In genomic region chr2:11243512-11243911, GRCh38 we compare ENCODE assay signal across 32 cellular contexts.
A peak's percentile ranks its signal among the peaks of the same experiment; 100 is the strongest.
DNase-seq lines count a peak whose midpoint lies in the region; ATAC-seq, FAIRE-seq and TF ChIP-seq lines count a peak whose summit lies in the region.
"Had no signal": no experiment of that assay in that cellular context is flagged by ENCODE, and none has a peak within 500 bp of the region (broad histone marks: within the 10 kb centered on the region; RNA-seq: fewer than 3 reads in every experiment).

No MANE protein-coding gene starts in this region.

- no peaks in the 10 kb centered on the region for H3K9me3 ChIP-seq in HepG2 (ENCODE audit: low read length)
- no peaks in the 10 kb centered on the region for H3K9me3 ChIP-seq in right lobe of liver
- no peaks in the 10 kb centered on the region for H3K9me3 ChIP-seq in A549
- no peaks in the 10 kb centered on the region for H3K9me3 ChIP-seq in K562 (replicated peaks; ENCODE audit: control insufficient read depth, insufficient read depth, low read depth, low read length)
- H3K9me3 ChIP-seq: BE2C, BLaER1, Caco-2 had no signal

- BruUV-seq in HepG2 (replicated peaks; lab: Mats Ljungman, UMichigan) (no TSS peak), K562 (replicated peaks; lab: Mats Ljungman, UMichigan) (no TSS peak)

- WGBS in HepG2 (ENCODE audit: low lambda C conversion rate) = 94% methylated on average over 1 of the region's 1 CpG
- WGBS in right lobe of liver (ENCODE audit: insufficient coverage, low coverage, low lambda C conversion rate, missing lambda C conversion rate) = 80% methylated on average over 1 of the region's 1 CpG
- WGBS in A549 (ENCODE audit: missing lambda C conversion rate) = 100% methylated on average over 1 of the region's 1 CpG
- 91% methylated on average over 1 of the region's 1 CpG for WGBS in K562 (ENCODE audit: insufficient coverage, low coverage, missing lambda C conversion rate)

- H3K27ac ChIP-seq in HepG2 (ENCODE audit: extremely low read length, insufficient read depth, low read length) (no peak overlapping the region), right lobe of liver (no peak overlapping the region), A549 (no peak overlapping the region), K562 (ENCODE audit: extremely low read depth, low read depth, low read length) (no peak overlapping the region)
- H3K27ac ChIP-seq: 22Rv1; BLaER1; BLaER1 treated with 17β-estradiol and CSF1 and Interleukin-3, amounts not matched to agents 10 nM and 100 nM; C4-2B had no signal

- H3K27me3 ChIP-seq in HepG2 (ENCODE audit: control insufficient read depth in 1 of 2, insufficient read depth in 2 of 2, low read length in 2 of 2) (no peaks in the 10 kb centered on the region), right lobe of liver (no peaks in the 10 kb centered on the region), K562 (ENCODE audit: control insufficient read depth in 2 of 2, insufficient read depth in 2 of 2, low read length in 2 of 2) (no peaks in the 10 kb centered on the region)
- H3K27me3 ChIP-seq: BE2C; BLaER1; BLaER1 treated with 17β-estradiol and CSF1 and Interleukin-3, amounts not matched to agents 10 nM and 100 nM had no signal

- TF ChIP-seq POLR2A in HepG2 (IDR thresholded peaks at IDR 0.05; ENCODE audit: insufficient read depth in 1 of 2, low read depth in 2 of 2, low read length in 2 of 2) (no peak), right lobe of liver (IDR thresholded peaks at IDR 0.05) (no peak), A549 (IDR thresholded peaks at IDR 0.05; ENCODE audit: low read length) (no peak), K562 (conservative IDR thresholded peaks at IDR 0.05) (no peak)

- no peak for FAIRE-seq in HepG2 (lab: Jason Lieb, UNC)
- no peak for FAIRE-seq in A549 (lab: Jason Lieb, UNC)
- FAIRE-seq in K562 (lab: Jason Lieb, UNC) = no peak
- FAIRE-seq: A204.1, D721Med had no signal

- TF ChIP-seq EP300 in HepG2 (IDR thresholded peaks at IDR 0.05; ENCODE audit: low read depth in 2 of 2, low read length in 2 of 2) = no peak
- no peak for TF ChIP-seq EP300 in HepG2 (CRISPR knock-in tag; IDR thresholded peaks at IDR 0.05; ENCODE audit: borderline replicate concordance)
- TF ChIP-seq EP300 in A549 (IDR thresholded peaks at IDR 0.05) = no peak
- TF ChIP-seq EP300 in K562 (IDR thresholded peaks at IDR 0.05; ENCODE audit: low read length) = no peak

- H3K4me2 ChIP-seq in HepG2 (ENCODE audit: low read depth, low read length) = no peak overlapping the region
- no peak overlapping the region; the same call in 2 of the 3 replicates for H3K4me2 ChIP-seq in A549
- no peak overlapping the region for H3K4me2 ChIP-seq in K562 (ENCODE audit: insufficient read depth, low read length)
- H3K4me2 ChIP-seq: BLaER1; BLaER1 treated with 17β-estradiol and CSF1 and Interleukin-3, amounts not matched to agents 10 nM and 100 nM had no signal

- POLR2A ChIA-PET in HepG2 (lab: Yijun Ruan, JAX) = no interaction called here
- POLR2A ChIA-PET in A549 (lab: Yijun Ruan, JAX) = no interaction called here
- POLR2A ChIA-PET in K562 (lab: Yijun Ruan, JAX) = no interaction called here

- H4K20me1 ChIP-seq in HepG2 (ENCODE audit: insufficient read depth, low read length) (peaks cover 70% of the 10 kb centered on the region), K562 (replicated peaks; ENCODE audit: control insufficient read depth, insufficient read depth, low read length) (no peaks in the 10 kb centered on the region; the same call in 1 of the 2 replicates)

- CTCF ChIA-PET in HepG2 (lab: Yijun Ruan, JAX; ENCODE audit: low intra/inter-chr PET ratio, low total read pairs) (no interaction called here), A549 (lab: Yijun Ruan, JAX) (no interaction called here), K562 (lab: Yijun Ruan, JAX; ENCODE audit: low intra/inter-chr PET ratio) (no interaction called here)

- no peaks in the 10 kb centered on the region for H3K9me1 ChIP-seq in K562 (ENCODE audit: control insufficient read depth, insufficient read depth, low read length)

- ATAC-seq in HepG2 (no peak), right lobe of liver (no peak), A549 (no peak), K562 (no peak)
- ATAC-seq: CD8-positive, alpha-beta T cell had no signal

- H3K4me3 ChIP-seq in HepG2 (replicated peaks in 1 of 3; ENCODE audit: insufficient read depth in 1 of 3, low read depth in 2 of 3, low read length in 3 of 3) (no peak overlapping the region), right lobe of liver (no peak overlapping the region), A549 (no peak overlapping the region), K562 (no peak overlapping the region)
- H3K4me3 ChIP-seq: BLaER1; BLaER1 treated with 17β-estradiol and CSF1 and Interleukin-3, amounts not matched to agents 10 nM and 100 nM had no signal

- intact Hi-C loops in HepG2 (cut with micrococcal nuclease; ENCODE audit: unreplicated experiment) = loop anchor here (5.0 kb wide), 1 partner anchor 169 kb away; no protein-coding TSS in a partner anchor
- intact Hi-C loops in right lobe of liver (cut with DNase I) = no loop called here
- intact Hi-C loops in K562 (cut with micrococcal nuclease) = loop anchor here (1.0 kb wide), 1 partner anchor 37 kb away; no protein-coding TSS in a partner anchor

- peaks cover 48% of the 10 kb centered on the region for H3K4me1 ChIP-seq in HepG2 (ENCODE audit: insufficient read depth, low read length)
- H3K4me1 ChIP-seq in right lobe of liver = peaks cover 0 to 10% (median 4%) of the 10 kb centered on the region in 4 donors
- peaks cover 38% of the 10 kb centered on the region for H3K4me1 ChIP-seq in A549
- peaks cover 0 to 6% of the 10 kb centered on the region in 2 experiments; a peak in 2 of 5 replicates for H3K4me1 ChIP-seq in K562 (replicated peaks in 1 of 2; ENCODE audit: control insufficient read depth in 2 of 2, insufficient read depth in 2 of 2, low read length in 2 of 2)

- TF ChIP-seq CTCF in HepG2 (CRISPR knock-in tag; IDR thresholded peaks at IDR 0.05) (no peak), right lobe of liver (IDR thresholded peaks at IDR 0.05) (no peak), A549 (IDR thresholded peaks at IDR 0.05) (no peak), K562 (IDR thresholded peaks at IDR 0.05 in 2 of 3, conservative IDR thresholded peaks at IDR 0.05 in 1 of 3; ENCODE audit: insufficient read depth in 2 of 3, low read depth in 1 of 3, low read length in 3 of 3) (no peak)

- H3K9ac ChIP-seq in HepG2 (ENCODE audit: insufficient read depth, low read depth, low read length) (no peak overlapping the region), K562 (ENCODE audit: insufficient read depth in 1 of 2, low read depth in 2 of 2, low read length in 2 of 2) (no peak overlapping the region)
- H3K9ac ChIP-seq: BLaER1; BLaER1 treated with 17β-estradiol and CSF1 and Interleukin-3, amounts not matched to agents 10 nM and 100 nM had no signal

- H3K36me3 ChIP-seq in HepG2 (replicated peaks in 1 of 2; ENCODE audit: control insufficient read depth in 1 of 2, insufficient read depth in 2 of 2, low read length in 2 of 2) (peaks cover 12 to 77% of the 10 kb centered on the region in 2 experiments), right lobe of liver (no peaks in the 10 kb centered on the region), K562 (ENCODE audit: control insufficient read depth, insufficient read depth, low read length) (peaks cover 7% of the 10 kb centered on the region; the same call in 1 of the 3 replicates)
- H3K36me3 ChIP-seq: BE2C had no signal

- peaks cover 92% of the 10 kb centered on the region for H3K79me2 ChIP-seq in HepG2 (ENCODE audit: insufficient read depth, low read length)
- no peaks in the 10 kb centered on the region; the same call in 1 of the 3 replicates for H3K79me2 ChIP-seq in K562 (ENCODE audit: control insufficient read depth, insufficient read depth, low read length)

- in situ Hi-C loops in HepG2 (cut with HindIII; ENCODE audit: extremely low pct_ligation_motif_present, low pct_unique_long_range_greater_than_20kb) = no loop called here
- in situ Hi-C loops in K562 (cut with MboI) = loop anchor here (25.0 kb wide), 1 partner anchor 169 kb away; no protein-coding TSS in a partner anchor

- DNase-seq in HepG2 (ENCODE audit: low spot score) (no peak), right lobe of liver (no peak), A549 (ENCODE audit: low read depth in 1 of 2, low spot score in 1 of 2) (no peak), K562 (ENCODE audit: extremely low read depth in 1 of 4, low spot score in 3 of 4) (no peak), NCI-H1417 treated with DMSO at 0.1 percent for 48 hours (lab: John Stamatoyannopoulos, UW) (no peak)
- DNase-seq in activated CD4-positive, CD25-positive, alpha-beta regulatory T cell (lab: John Stamatoyannopoulos, UW) = no peak
- DNase-seq: 8988T; ACHN; AML-193; BE2C; C1 segment of cervical spinal cord; Caco-2; Calu3; CD4-positive, alpha-beta memory T cell; CD4-positive, alpha-beta T cell; CD4-positive, CD25-positive, alpha-beta regulatory T cell; CD8-positive, alpha-beta memory T cell; CD8-positive, alpha-beta T cell; COR-L47; DMS 273 treated with DMSO at 0.1 percent for 48 hours; DMS153; DMS53; DMS79; DMS79 treated with DMSO at 0.1 percent for 48 hours; DND-41; EL had no signal

- H2AFZ ChIP-seq in HepG2 (ENCODE audit: low read length) = no peak overlapping the region
- no peak overlapping the region for H2AFZ ChIP-seq in K562 (ENCODE audit: low read depth, low read length)

- TF ChIP-seq RAD21 in HepG2 (CRISPR knock-in tag; IDR thresholded peaks at IDR 0.05) = no peak
- TF ChIP-seq RAD21 in A549 (conservative IDR thresholded peaks at IDR 0.05 in 1 of 2, IDR thresholded peaks at IDR 0.05 in 1 of 2) = no peak
- no peak for TF ChIP-seq RAD21 in K562 (CRISPR knock-in tag; conservative IDR thresholded peaks at IDR 0.05 in 1 of 2, IDR thresholded peaks at IDR 0.05 in 1 of 2)

TF ChIP-seq in HepG2, 621 proteins besides CTCF, POLR2A, EP300 and RAD21 (continues in another document):
- TF ChIP-seq RBM22 (optimal IDR thresholded peaks at IDR 0.05; ENCODE audit: low read length) (peak; percentile 54), HNRNPK (IDR thresholded peaks at IDR 0.05; ENCODE audit: low read depth, low read length, poor library complexity, severe bottlenecking) (no peak), SMARCC2 (IDR thresholded peaks at IDR 0.05) (no peak), ZBTB7B (CRISPR knock-in tag; IDR thresholded peaks at IDR 0.05) (no peak)

TF ChIP-seq in A549, 52 proteins besides CTCF, POLR2A, EP300 and RAD21 (continues in another document):
- peak; percentile 63 for TF ChIP-seq MAFK (IDR thresholded peaks at IDR 0.05; ENCODE audit: partially characterized antibody)

TF ChIP-seq in K562, 482 proteins besides CTCF, POLR2A, EP300 and RAD21:
- TF ChIP-seq IRF1 (CRISPR knock-in tag; IDR thresholded peaks at IDR 0.05; ENCODE audit: borderline replicate concordance) (no peak), ZNF316 (IDR thresholded peaks at IDR 0.05) (peak; percentile 29; the same call in 1 of the 2 replicates)

Comparison
In these comparisons a context has a peak if more than half of its experiments do, and no peak if none do; other contexts are left out.
1. intact Hi-C loops: an anchor here in HepG2 (5.0 kb wide) and K562 (1.0 kb wide); none called in right lobe of liver.
2. Of the 241 proteins assayed by ChIP-seq in both HepG2 and K562: peak only in HepG2: MAFF, MAFK and RBM22; only in K562: none; in both: none; in neither: 238.